ENCODE assay signal across 26 cellular contexts in the genomic region with DNA sequence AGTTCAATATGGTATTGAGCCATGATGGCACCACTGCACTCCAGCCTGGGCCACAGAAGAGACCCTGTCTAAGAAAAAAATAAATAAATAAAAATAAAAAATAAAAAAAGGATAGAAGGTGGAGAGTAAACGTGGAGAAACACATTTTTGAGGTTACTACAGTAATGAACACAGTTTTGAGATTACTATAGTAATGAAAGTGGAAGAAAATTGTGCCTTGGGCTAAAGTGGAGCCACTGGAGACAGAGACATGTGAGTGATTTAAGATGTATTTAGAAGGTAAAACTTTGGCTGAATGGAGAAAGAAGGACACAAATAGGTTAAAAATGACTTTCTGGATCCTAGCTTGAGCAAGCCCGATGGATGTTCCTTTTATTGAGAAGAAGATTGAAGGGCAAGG.
DNase-seq lines count a peak whose midpoint lies in the region; ATAC-seq and TF ChIP-seq lines count a peak whose summit lies in the region.
"Had no signal": no experiment of that assay in that cellular context is flagged by ENCODE, and none has a peak within 500 bp of the region (broad histone marks: within the 10 kb centered on the region; RNA-seq: fewer than 3 reads in every experiment).

No MANE protein-coding gene starts in this region.

- no peaks in the 10 kb centered on the region for H4K20me1 ChIP-seq in osteoblast (ENCODE audit: insufficient read depth, low read length)

- no peak overlapping the region for H3K4me3 ChIP-seq in RWPE2 (ENCODE audit: severe bottlenecking)
- H3K4me3 ChIP-seq in osteoblast (ENCODE audit: insufficient read depth, low read length): no peak overlapping the region
- H3K4me3 ChIP-seq: esophagus squamous epithelium, Peyer's patch, SK-N-MC, upper lobe of right lung had no signal

- ATAC-seq in GM18870 (IDR thresholded peaks at IDR 0.05; ENCODE audit: unreplicated experiment) (peak; percentile 63), HG02852 (IDR thresholded peaks at IDR 0.05; ENCODE audit: unreplicated experiment) (peak; percentile 51), RWPE2 (ENCODE audit: low read depth) (no peak), GM21515 (IDR thresholded peaks at IDR 0.05; ENCODE audit: unreplicated experiment) (no peak)
- ATAC-seq: activated naive CD8-positive, alpha-beta T cell treated with anti-CD3 and anti-CD28 coated beads, Interleukin-2, amount 50 U/mL, for 24 hours; activated T-cell treated with anti-CD3 and anti-CD28 coated beads, Interleukin-2, amount 50 U/mL, for 4 hours; sciatic nerve; upper lobe of right lung had no signal

- no peaks in the 10 kb centered on the region for H3K79me2 ChIP-seq in osteoblast (ENCODE audit: insufficient read depth, low read length)

- no peak for DNase-seq in RWPE2 (ENCODE audit: low spot score)
- DNase-seq in osteoblast (ENCODE audit: insufficient read length, low spot score, missing footprints): no peak
- DNase-seq in NCI-H226: no peak
- DNase-seq in NCI-H82 treated with DMSO at 0.1 percent for 48 hours (lab: John Stamatoyannopoulos, UW; ENCODE audit: unreplicated experiment): no peak
- DNase-seq: activated CD4-positive, alpha-beta T cell treated with anti-CD3 and anti-CD28 coated beads for 4 hours; activated naive CD8-positive, alpha-beta T cell treated with anti-CD3 and anti-CD28 coated beads, Interleukin-2, amount 50 U/mL, for 24 hours; activated T-cell treated with anti-CD3 and anti-CD28 coated beads, Interleukin-2, amount 50 U/mL, for 4 hours; C1 segment of cervical spinal cord; COR-L47; DMS53; esophagus squamous epithelium; H9; hippocampal formation; NCI-H1048; NCI-H1694 treated with DMSO at 0.1 percent for 48 hours; NCI-H524 treated with DMSO at 0.1 percent for 48 hours; Peyer's patch; posterior cingulate gyrus; stimulated activated naive B cell treated with anti-CD40 and anti-IgM and Interleukin-4, amounts not matched to agents 10 μg/mL and 1 μg/mL and 100 μg/mL, for 72 hours; T-helper 2 cell; upper lobe of right lung had no signal

- H3K4me1 ChIP-seq in RWPE2 (ENCODE audit: insufficient read depth, poor library complexity, severe bottlenecking) (peaks cover 13% of the 10 kb centered on the region), osteoblast (ENCODE audit: insufficient read depth, low read length) (peaks cover 29% of the 10 kb centered on the region)
- H3K4me1 ChIP-seq: Peyer's patch, upper lobe of right lung had no signal

- H3K9me3 ChIP-seq in RWPE2 (ENCODE audit: severe bottlenecking) (no peaks in the 10 kb centered on the region), osteoblast (ENCODE audit: low read depth, low read length) (no peaks in the 10 kb centered on the region)
- H3K9me3 ChIP-seq: esophagus squamous epithelium, Peyer's patch, upper lobe of right lung had no signal

- H3K27ac ChIP-seq in RWPE2 (ENCODE audit: poor library complexity, severe bottlenecking) (peak overlapping the region; percentile 26), osteoblast (ENCODE audit: low read depth, low read length) (peak overlapping the region; percentile 47)
- H3K27ac ChIP-seq: esophagus squamous epithelium, Peyer's patch, SK-N-MC, upper lobe of right lung had no signal

- no peak overlapping the region for H2AFZ ChIP-seq in osteoblast (ENCODE audit: low read length)

- no peak overlapping the region for H3K4me2 ChIP-seq in osteoblast (ENCODE audit: insufficient read depth, low read length)

- no peak for TF ChIP-seq CTCF in RWPE2 (IDR thresholded peaks at IDR 0.05; ENCODE audit: poor library complexity, severe bottlenecking)
- TF ChIP-seq CTCF in osteoblast (IDR thresholded peaks at IDR 0.05; ENCODE audit: extremely low read depth, low read depth, low read length): no peak

- H3K27me3 ChIP-seq in RWPE2 (ENCODE audit: insufficient read depth, poor library complexity, severe bottlenecking): no peaks in the 10 kb centered on the region
- H3K27me3 ChIP-seq in osteoblast (ENCODE audit: insufficient read depth, low read length): no peaks in the 10 kb centered on the region
- H3K27me3 ChIP-seq: esophagus squamous epithelium, Peyer's patch, upper lobe of right lung had no signal

- H3K36me3 ChIP-seq in RWPE2 (ENCODE audit: low read depth) (no peaks in the 10 kb centered on the region), osteoblast (ENCODE audit: insufficient read depth, low read length) (no peaks in the 10 kb centered on the region)
- H3K36me3 ChIP-seq: esophagus squamous epithelium, Peyer's patch, upper lobe of right lung had no signal

Comparison
In these comparisons a context has a peak if more than half of its experiments do, and no peak if none do; other contexts are left out.
1. ATAC-seq: peak in GM18870 (single experiment) and HG02852 (single experiment); none in RWPE2 (single experiment) and GM21515 (single experiment).